Comparison of ENCODE assay signal across 10 cellular contexts in the genomic region with DNA sequence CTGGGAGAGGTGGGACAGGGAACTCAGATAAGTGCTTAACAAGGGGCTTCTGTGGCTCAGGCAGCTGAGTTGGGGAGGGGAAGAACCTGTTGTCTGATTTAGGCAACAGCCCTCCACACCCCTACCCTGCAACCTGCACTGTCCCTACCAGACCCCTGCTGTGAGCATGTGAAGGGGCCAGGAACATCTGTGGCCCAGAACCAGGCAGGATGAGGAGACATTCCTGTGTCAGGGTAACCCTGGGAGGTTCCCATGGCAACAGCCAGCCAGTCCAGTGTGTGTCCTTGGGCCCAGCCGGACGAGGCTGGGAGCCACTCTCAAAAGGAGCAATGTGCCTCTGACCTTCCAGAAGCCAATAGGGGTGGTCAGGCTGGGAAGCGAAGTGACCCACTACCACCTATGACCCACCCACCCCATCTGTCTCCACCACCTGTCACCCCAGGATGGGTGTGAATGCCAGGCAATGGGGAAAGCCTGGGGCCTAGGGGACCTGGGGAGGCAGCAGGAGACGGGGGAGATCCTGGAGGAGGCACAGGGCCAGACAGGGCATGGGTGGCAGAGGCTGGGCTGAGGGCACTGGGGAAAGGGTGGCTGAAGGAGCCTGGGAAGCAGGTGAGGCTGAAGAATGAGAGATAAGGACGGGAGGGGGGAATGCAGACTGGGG. TPM values are rescaled to one million over a fixed set of nuclear protein-coding genes. Genes with fewer than 3 reads are reported as not detected.
DNase-seq lines count a peak whose midpoint lies in the region; ATAC-seq and TF ChIP-seq lines count a peak whose summit lies in the region.
"Had no signal": no experiment of that assay in that cellular context is flagged by ENCODE, and none has a peak within 500 bp of the region (broad histone marks: within the 10 kb centered on the region; RNA-seq: fewer than 3 reads in every experiment).

No MANE protein-coding gene starts in this region.

- no peaks in the 10 kb centered on the region for H3K9me3 Mint-ChIP-seq in CD4-positive, alpha-beta T cell

- peaks cover 78% of the 10 kb centered on the region for H3K4me1 Mint-ChIP-seq in CD4-positive, alpha-beta T cell (ENCODE audit: low read depth)

- H3K27ac Mint-ChIP-seq in CD4-positive, alpha-beta T cell: peak overlapping the region; percentile 94

- ATAC-seq in CD4-positive, alpha-beta T cell (ENCODE audit: poor library complexity): no peak
- ATAC-seq in GM21515 (IDR thresholded peaks at IDR 0.05; ENCODE audit: unreplicated experiment): no peak
- ATAC-seq: esophagus mucosa had no signal

- H3K27ac ChIP-seq in CD4-positive, alpha-beta T cell (ENCODE audit: low read depth, low read length): peak overlapping the region; percentile 62
- H3K27ac ChIP-seq in HEK293 (ENCODE audit: extremely low read depth, low read depth, low read length): no peak overlapping the region
- H3K27ac ChIP-seq in angular gyrus (ENCODE audit: low read depth, low read length): peak overlapping the region; percentile 27

- H3K27me3 ChIP-seq in CD4-positive, alpha-beta T cell (ENCODE audit: control insufficient read depth, insufficient read depth, low read length): no peaks in the 10 kb centered on the region

- H3K36me3 Mint-ChIP-seq in CD4-positive, alpha-beta T cell (ENCODE audit: low read depth): peaks cover 48% of the 10 kb centered on the region

- DNase-seq in CD4-positive, alpha-beta T cell: no peak
- DNase-seq in midbrain (lab: John Stamatoyannopoulos, UW) (peak; percentile 36), COR-L47 (lab: John Stamatoyannopoulos, UW) (no peak), COLO829 (ENCODE audit: low spot score) (no peak), DMS79 treated with DMSO at 0.1 percent for 48 hours (lab: John Stamatoyannopoulos, UW) (no peak)
- DNase-seq: NCI-H1436 had no signal

- intact Hi-C loops in CD4-positive, alpha-beta T cell (cut with DNase I, micrococcal nuclease): no loop called here

- no peak overlapping the region for H3K4me3 ChIP-seq in HEK293 (ENCODE audit: low read depth, low read length)

- H3K4me3 Mint-ChIP-seq in CD4-positive, alpha-beta T cell: peak overlapping the region; percentile 28

- POLR2A ChIA-PET in CD4-positive, alpha-beta T cell (lab: Charles Lee): interaction anchor here (1.0 kb wide), 1 partner anchor 313 kb away, joined by 3 read pairs; no protein-coding TSS in a partner anchor
- POLR2A ChIA-PET in HEK293 (lab: Yijun Ruan, JAX): no interaction called here

- H3K27me3 Mint-ChIP-seq in CD4-positive, alpha-beta T cell: no peaks in the 10 kb centered on the region

- TF ChIP-seq CTCF in CD4-positive, alpha-beta T cell (IDR thresholded peaks at IDR 0.05): no peak
- TF ChIP-seq CTCF in HEK293 (tag by site-specific recombination; IDR thresholded peaks at IDR 0.05): no peak

- CTCF ChIA-PET in CD4-positive, alpha-beta T cell (lab: Charles Lee): interaction anchor here (1.2 to 2.3 kb wide), 3 partner anchors 20 to 272 kb away, joined by 3 to 9 read pairs (median 4); a partner anchor contains a TSS
- CTCF ChIA-PET in HEK293 (lab: Yijun Ruan, JAX): interaction anchor here (1.5 kb wide), 1 partner anchor 382 kb away, joined by 5 read pairs; no protein-coding TSS in a partner anchor

- no peaks in the 10 kb centered on the region for H3K9me3 ChIP-seq in CD4-positive, alpha-beta T cell (ENCODE audit: control insufficient read depth, low read length)
- H3K9me3 ChIP-seq in HEK293 (ENCODE audit: control insufficient read depth, insufficient read depth, low read depth, low read length): no peaks in the 10 kb centered on the region

- H3K36me3 ChIP-seq in HEK293 (ENCODE audit: control insufficient read depth in 2 of 2, insufficient read depth in 1 of 2, low read length in 2 of 2): peaks cover 0 to 8% of the 10 kb centered on the region in 2 experiments; a peak in 1 of 3 replicates

- no peaks in the 10 kb centered on the region for H3K4me1 ChIP-seq in HEK293 (ENCODE audit: control insufficient read depth, insufficient read depth, low read length)

TF ChIP-seq in HEK293, 187 proteins besides CTCF, POLR2A, EP300 and RAD21:
- no peak for TF ChIP-seq TCF7L2 (IDR thresholded peaks at IDR 0.05; ENCODE audit: borderline replicate concordance, low read depth, low read length)
- TF ChIP-seq ZNF473 (tag by site-specific recombination; IDR thresholded peaks at IDR 0.05): no peak
- TF ChIP-seq MYNN (tag by site-specific recombination; IDR thresholded peaks at IDR 0.05; ENCODE audit: borderline replicate concordance): peak; percentile 76
- TF ChIP-seq, protein P1, sequence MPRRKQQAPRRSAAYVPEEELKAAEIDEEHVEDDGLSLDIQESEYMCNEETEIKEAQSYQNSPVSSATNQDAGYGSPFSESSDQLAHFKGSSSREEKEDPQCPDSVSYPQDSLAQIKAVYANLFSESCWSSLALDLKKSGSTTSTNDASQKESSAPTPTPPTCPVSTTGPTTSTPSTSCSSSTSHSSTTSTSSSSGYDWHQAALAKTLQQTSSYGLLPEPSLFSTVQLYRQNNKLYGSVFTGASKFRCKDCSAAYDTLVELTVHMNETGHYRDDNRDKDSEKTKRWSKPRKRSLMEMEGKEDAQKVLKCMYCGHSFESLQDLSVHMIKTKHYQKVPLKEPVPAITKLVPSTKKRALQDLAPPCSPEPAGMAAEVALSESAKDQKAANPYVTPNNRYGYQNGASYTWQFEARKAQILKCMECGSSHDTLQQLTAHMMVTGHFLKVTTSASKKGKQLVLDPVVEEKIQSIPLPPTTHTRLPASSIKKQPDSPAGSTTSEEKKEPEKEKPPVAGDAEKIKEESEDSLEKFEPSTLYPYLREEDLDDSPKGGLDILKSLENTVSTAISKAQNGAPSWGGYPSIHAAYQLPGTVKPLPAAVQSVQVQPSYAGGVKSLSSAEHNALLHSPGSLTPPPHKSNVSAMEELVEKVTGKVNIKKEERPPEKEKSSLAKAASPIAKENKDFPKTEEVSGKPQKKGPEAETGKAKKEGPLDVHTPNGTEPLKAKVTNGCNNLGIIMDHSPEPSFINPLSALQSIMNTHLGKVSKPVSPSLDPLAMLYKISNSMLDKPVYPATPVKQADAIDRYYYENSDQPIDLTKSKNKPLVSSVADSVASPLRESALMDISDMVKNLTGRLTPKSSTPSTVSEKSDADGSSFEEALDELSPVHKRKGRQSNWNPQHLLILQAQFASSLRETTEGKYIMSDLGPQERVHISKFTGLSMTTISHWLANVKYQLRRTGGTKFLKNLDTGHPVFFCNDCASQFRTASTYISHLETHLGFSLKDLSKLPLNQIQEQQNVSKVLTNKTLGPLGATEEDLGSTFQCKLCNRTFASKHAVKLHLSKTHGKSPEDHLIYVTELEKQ (tag by site-specific recombination; IDR thresholded peaks at IDR 0.05; ENCODE audit: borderline replicate concordance): no peak
- TF ChIP-seq SP7 (tag by site-specific recombination; IDR thresholded peaks at IDR 0.05): no peak
- TF ChIP-seq, protein P2, sequence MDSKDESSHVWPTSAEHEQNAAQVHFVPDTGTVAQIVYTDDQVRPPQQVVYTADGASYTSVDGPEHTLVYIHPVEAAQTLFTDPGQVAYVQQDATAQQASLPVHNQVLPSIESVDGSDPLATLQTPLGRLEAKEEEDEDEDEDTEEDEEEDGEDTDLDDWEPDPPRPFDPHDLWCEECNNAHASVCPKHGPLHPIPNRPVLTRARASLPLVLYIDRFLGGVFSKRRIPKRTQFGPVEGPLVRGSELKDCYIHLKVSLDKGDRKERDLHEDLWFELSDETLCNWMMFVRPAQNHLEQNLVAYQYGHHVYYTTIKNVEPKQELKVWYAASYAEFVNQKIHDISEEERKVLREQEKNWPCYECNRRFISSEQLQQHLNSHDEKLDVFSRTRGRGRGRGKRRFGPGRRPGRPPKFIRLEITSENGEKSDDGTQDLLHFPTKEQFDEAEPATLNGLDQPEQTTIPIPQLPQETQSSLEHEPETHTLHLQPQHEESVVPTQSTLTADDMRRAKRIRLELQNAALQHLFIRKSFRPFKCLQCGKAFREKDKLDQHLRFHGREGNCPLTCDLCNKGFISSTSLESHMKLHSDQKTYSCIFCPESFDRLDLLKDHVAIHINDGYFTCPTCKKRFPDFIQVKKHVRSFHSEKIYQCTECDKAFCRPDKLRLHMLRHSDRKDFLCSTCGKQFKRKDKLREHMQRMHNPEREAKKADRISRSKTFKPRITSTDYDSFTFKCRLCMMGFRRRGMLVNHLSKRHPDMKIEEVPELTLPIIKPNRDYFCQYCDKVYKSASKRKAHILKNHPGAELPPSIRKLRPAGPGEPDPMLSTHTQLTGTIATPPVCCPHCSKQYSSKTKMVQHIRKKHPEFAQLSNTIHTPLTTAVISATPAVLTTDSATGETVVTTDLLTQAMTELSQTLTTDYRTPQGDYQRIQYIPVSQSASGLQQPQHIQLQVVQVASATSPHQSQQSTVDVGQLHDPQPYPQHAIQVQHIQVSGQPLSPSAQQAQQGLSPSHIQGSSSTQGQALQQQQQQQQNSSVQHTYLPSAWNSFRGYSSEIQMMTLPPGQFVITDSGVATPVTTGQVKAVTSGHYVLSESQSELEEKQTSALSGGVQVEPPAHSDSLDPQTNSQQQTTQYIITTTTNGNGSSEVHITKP (tag by site-specific recombination; IDR thresholded peaks at IDR 0.05): peak; percentile 17; the same call in 1 of the 2 replicates
- no peak for TF ChIP-seq OVOL3 (tag by site-specific recombination; IDR thresholded peaks at IDR 0.05)
TF ChIP-seq in HEK293: peak in this region for 2.

RNA-seq across cellular contexts. Expression of a gene that starts 4.9 kb away (rescaled TPM):
- total RNA-seq in CD4-positive, alpha-beta T cell: 1 to 10 TPM; 6.6 to 7.4 TPM

RNA-seq across cellular contexts. Expression of a gene that starts 14.4 kb away (rescaled TPM):
- total RNA-seq in CD4-positive, alpha-beta T cell: 100 to 1,000 TPM; 434 to 440 TPM

RNA-seq across cellular contexts. Expression of a gene that starts 20.1 kb away (rescaled TPM):
- 10 to 100 TPM; 30.3 to 32.8 TPM for total RNA-seq in CD4-positive, alpha-beta T cell

RNA-seq across cellular contexts. Expression of a gene that starts 29.1 kb away (rescaled TPM):
- 10 to 100 TPM; 59.9 to 60.0 TPM for total RNA-seq in CD4-positive, alpha-beta T cell

RNA-seq across cellular contexts. Expression of a gene that starts 33.0 kb away (rescaled TPM):
- 1 to 10 TPM; 1.4 to 3.9 TPM for total RNA-seq in CD4-positive, alpha-beta T cell
